In genomic region chr9:129919283-129919682, GRCh38 we compare ENCODE assay signal across 23 cellular contexts.
DNase-seq lines count a peak whose midpoint lies in the region; ATAC-seq and TF ChIP-seq lines count a peak whose summit lies in the region.
"Had no signal": no experiment of that assay in that cellular context is flagged by ENCODE, and none has a peak within 500 bp of the region (broad histone marks: within the 10 kb centered on the region; RNA-seq: fewer than 3 reads in every experiment).

No MANE protein-coding gene starts in this region.

- H3K9me3 ChIP-seq in CD8-positive, alpha-beta T cell (ENCODE audit: low read length) = no peaks in the 10 kb centered on the region
- H3K9me3 ChIP-seq: body of pancreas, thoracic aorta had no signal

- H3K4me3 Mint-ChIP-seq in CD14-positive monocyte = peak overlapping the region; percentile 68 to 75
- no peak overlapping the region for H3K4me3 Mint-ChIP-seq in CD8-positive, alpha-beta T cell
- H3K4me3 Mint-ChIP-seq in natural killer cell = no peak overlapping the region
- H3K4me3 Mint-ChIP-seq: GM23338 had no signal

- peaks cover 46 to 72% of the 10 kb centered on the region in 2 donors for H3K36me3 Mint-ChIP-seq in CD14-positive monocyte
- peaks cover 69% of the 10 kb centered on the region for H3K36me3 Mint-ChIP-seq in CD8-positive, alpha-beta T cell
- H3K36me3 Mint-ChIP-seq in activated naive CD4-positive, alpha-beta T cell treated with anti-CD3 and anti-CD28 coated beads, Interleukin-2, amount 50 U/mL, for 72 hours = peaks cover 0 to 73% of the 10 kb centered on the region in 2 donors
- peaks cover 9% of the 10 kb centered on the region for H3K36me3 Mint-ChIP-seq in natural killer cell

- H3K27me3 Mint-ChIP-seq in CD14-positive monocyte (ENCODE audit: low read depth in 3 of 3) (peaks cover 0 to 2% (median 0%) of the 10 kb centered on the region in 3 donors), natural killer cell (ENCODE audit: low read depth in 2 of 2) (no peaks in the 10 kb centered on the region)
- no peaks in the 10 kb centered on the region for H3K27me3 Mint-ChIP-seq in CD8-positive, alpha-beta T cell (ENCODE audit: low read depth)

- H3K9me3 Mint-ChIP-seq in CD14-positive monocyte = no peaks in the 10 kb centered on the region
- H3K9me3 Mint-ChIP-seq in CD8-positive, alpha-beta T cell = no peaks in the 10 kb centered on the region
- no peaks in the 10 kb centered on the region for H3K9me3 Mint-ChIP-seq in activated naive CD4-positive, alpha-beta T cell treated with anti-CD3 and anti-CD28 coated beads, Interleukin-2, amount 50 U/mL, for 72 hours
- H3K9me3 Mint-ChIP-seq in natural killer cell = no peaks in the 10 kb centered on the region
- H3K9me3 Mint-ChIP-seq: GM23338 had no signal

- H3K4me1 ChIP-seq in CD8-positive, alpha-beta T cell (ENCODE audit: insufficient read depth, low read length) = no peaks in the 10 kb centered on the region
- H3K4me1 ChIP-seq: body of pancreas had no signal

- H3K4me1 Mint-ChIP-seq in CD14-positive monocyte = peaks cover 36% of the 10 kb centered on the region
- peaks cover 28% of the 10 kb centered on the region for H3K4me1 Mint-ChIP-seq in CD8-positive, alpha-beta T cell (ENCODE audit: low read depth)
- H3K4me1 Mint-ChIP-seq in natural killer cell = peaks cover 24 to 36% of the 10 kb centered on the region in 2 donors

- TF ChIP-seq CTCF in CD14-positive monocyte (IDR thresholded peaks at IDR 0.05) (no peak), natural killer cell (IDR thresholded peaks at IDR 0.05) (no peak)
- TF ChIP-seq CTCF in CD8-positive, alpha-beta T cell (IDR thresholded peaks at IDR 0.05) = no peak

- no peak overlapping the region for H3K4me3 ChIP-seq in CD8-positive, alpha-beta T cell (ENCODE audit: low read depth, low read length)
- H3K4me3 ChIP-seq: body of pancreas, GM23338, skin epidermis, thoracic aorta had no signal

- no peak for DNase-seq in CD14-positive monocyte (ENCODE audit: low spot score)
- DNase-seq in CD8-positive, alpha-beta T cell = no peak
- DNase-seq in activated naive CD4-positive, alpha-beta T cell treated with anti-CD3 and anti-CD28 coated beads, Interleukin-2, amount 50 U/mL, for 72 hours (ENCODE audit: low spot score in 2 of 2) = no peak
- DNase-seq in natural killer cell = no peak
- no peak for DNase-seq in stimulated activated naive CD4-positive, alpha-beta T cell treated with Interleukin-2 at 50 U/mL for 16 hours (lab: John Stamatoyannopoulos, UW)
- no peak for DNase-seq in amygdala (lab: John Stamatoyannopoulos, UW)
- DNase-seq in globus pallidus (ENCODE audit: low spot score) = no peak
- DNase-seq: activated CD4-positive, alpha-beta T cell treated with anti-CD3 and anti-CD28 coated beads, Interleukin-2, amount 50 U/mL, for 48 hours; effector CD8-positive, alpha-beta T cell; foreskin fibroblast; GF-D8; left colon; MM.1S; NCI-H1417; NCI-H2081; NCI-H345; stimulated activated CD4-positive, alpha-beta T cell treated with anti-CD3 and anti-CD28 coated beads, Interleukin-1b, Interleukin-23, amount 100 ng/mL, for 48 hours; T-helper 9 cell had no signal

- H3K27ac ChIP-seq in CD8-positive, alpha-beta T cell (ENCODE audit: low read depth, low read length) = peak overlapping the region; percentile 7
- H3K27ac ChIP-seq: thoracic aorta had no signal

- H3K27ac Mint-ChIP-seq in CD14-positive monocyte (peak overlapping the region in 5 of 7 donors; percentile 74 to 93 (median 88)), natural killer cell (peak overlapping the region; percentile 73 to 79)
- H3K27ac Mint-ChIP-seq in CD8-positive, alpha-beta T cell = peak overlapping the region; percentile 58
- H3K27ac Mint-ChIP-seq in activated naive CD4-positive, alpha-beta T cell treated with anti-CD3 and anti-CD28 coated beads, Interleukin-2, amount 50 U/mL, for 72 hours = peak overlapping the region; percentile 60 to 79
- H3K27ac Mint-ChIP-seq: GM23338 had no signal

- intact Hi-C loops in CD14-positive monocyte (cut with micrococcal nuclease) = no loop called here
- intact Hi-C loops in CD8-positive, alpha-beta T cell (cut with DNase I, micrococcal nuclease) = no loop called here
- intact Hi-C loops in natural killer cell (cut with micrococcal nuclease) = no loop called here

- H3K27me3 ChIP-seq in CD8-positive, alpha-beta T cell (ENCODE audit: insufficient read depth, low read length) = no peaks in the 10 kb centered on the region
- H3K27me3 ChIP-seq: body of pancreas had no signal

- no peak for ATAC-seq in CD8-positive, alpha-beta T cell
- ATAC-seq in activated naive CD4-positive, alpha-beta T cell treated with anti-CD3 and anti-CD28 coated beads, Interleukin-2, amount 50 U/mL, for 72 hours = no peak
- ATAC-seq in natural killer cell = no peak
- ATAC-seq: GM23338, left colon, SK-N-SH treated with all-trans-retinoic acid at 6 μM for 48 hours had no signal

- POLR2A ChIA-PET in CD8-positive, alpha-beta T cell (lab: Charles Lee) = interaction anchor here (0.5 to 1.5 kb wide), 5 partner anchors 14 to 76 kb away, joined by 3 to 5 read pairs (median 4); no protein-coding TSS in a partner anchor

- peaks cover 26% of the 10 kb centered on the region for H3K36me3 ChIP-seq in CD8-positive, alpha-beta T cell (ENCODE audit: insufficient read depth, low read length)

- CTCF ChIA-PET in CD8-positive, alpha-beta T cell (lab: Charles Lee) = interaction anchor here (1.0 to 1.4 kb wide), 2 partner anchors 45 to 186 kb away, joined by 3 read pairs; no protein-coding TSS in a partner anchor

Comparison
In these comparisons a context has a peak if more than half of its experiments do, and no peak if none do; other contexts are left out.
1. H3K4me3 Mint-ChIP-seq: peak in CD14-positive monocyte (2 of 2); none in CD8-positive, alpha-beta T cell (single experiment) and natural killer cell (single experiment).
2. Peak in every context shown above with its lines, with median percentiles within 50 percentile points of each other: H3K27ac Mint-ChIP-seq.